ENCODE assay signal across 15 cellular contexts in the genomic region with DNA sequence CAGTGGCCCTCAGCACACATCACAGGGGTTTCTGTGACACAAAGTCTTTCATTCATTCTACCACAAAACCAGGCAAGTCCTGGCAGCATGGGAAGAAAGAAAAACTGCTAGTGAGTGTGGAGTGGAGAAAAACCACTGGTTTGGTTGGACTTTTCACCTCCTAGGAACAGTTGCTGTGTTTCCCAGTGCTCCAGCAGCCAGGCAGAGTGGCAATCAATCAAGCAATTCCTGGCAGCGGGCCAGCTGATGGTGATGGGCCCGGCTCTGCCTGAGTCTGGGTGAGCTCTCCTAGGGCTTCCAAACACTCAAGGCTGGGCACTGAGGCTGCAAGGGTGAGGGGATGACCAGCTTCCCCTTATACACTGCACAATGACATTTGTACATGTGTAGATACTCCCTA.
A peak's percentile ranks its signal among the peaks of the same experiment; 100 is the strongest.
DNase-seq lines count a peak whose midpoint lies in the region; ATAC-seq and TF ChIP-seq lines count a peak whose summit lies in the region.
"Had no signal": no experiment of that assay in that cellular context is flagged by ENCODE, and none has a peak within 500 bp of the region (broad histone marks: within the 10 kb centered on the region; RNA-seq: fewer than 3 reads in every experiment).

No MANE protein-coding gene starts in this region.

- ATAC-seq in body of pancreas (peak; percentile 51), omental fat pad (ENCODE audit: low FRiP score) (no peak), GM19455 (IDR thresholded peaks at IDR 0.05; ENCODE audit: unreplicated experiment) (no peak)

- peaks cover 20% of the 10 kb centered on the region for H3K4me1 ChIP-seq in body of pancreas
- peaks cover 0 to 7% (median 0%) of the 10 kb centered on the region in 4 donors for H3K4me1 ChIP-seq in esophagus muscularis mucosa
- H3K4me1 ChIP-seq: HAP-1 had no signal

- H3K27ac ChIP-seq in body of pancreas (peak overlapping the region in 2 of 4 donors; percentile 17 to 38), esophagus muscularis mucosa (replicated peaks in 1 of 4) (no peak overlapping the region)

- DNase-seq in COLO668 (lab: John Stamatoyannopoulos, UW; ENCODE audit: unreplicated experiment) (peak; percentile 89), NCI-H345 (lab: John Stamatoyannopoulos, UW) (peak; percentile 90), body of pancreas (peak; percentile 71 to 86 (median 74)), omental fat pad (ENCODE audit: low spot score) (no peak), esophagus muscularis mucosa (ENCODE audit: extremely low spot score) (no peak), AG08395 (ENCODE audit: low spot score) (no peak)
- DNase-seq in Jurkat, Clone E6-1 (ENCODE audit: low read depth, low spot score), result peak; percentile 1
- DNase-seq: activated B cell treated with CpG ODN at 0.5 μM for 24 hours; caudate nucleus; effector CD8-positive, alpha-beta T cell; hippocampal formation; kidney glomerular epithelial cell; T-helper 2 cell had no signal

- intact Hi-C loops in body of pancreas (cut with DNase I) (no loop called here), esophagus muscularis mucosa (cut with DNase I) (no loop called here)

- TF ChIP-seq CTCF in body of pancreas (IDR thresholded peaks at IDR 0.05), result no peak
- no peak for TF ChIP-seq CTCF in omental fat pad (IDR thresholded peaks at IDR 0.05)
- TF ChIP-seq CTCF in esophagus muscularis mucosa (IDR thresholded peaks at IDR 0.05), result no peak

- no peak for TF ChIP-seq POLR2A in body of pancreas (IDR thresholded peaks at IDR 0.05)
- TF ChIP-seq POLR2A in esophagus muscularis mucosa (IDR thresholded peaks at IDR 0.05; ENCODE audit: low read depth), result no peak

- H3K36me3 ChIP-seq in body of pancreas (replicated peaks in 1 of 2; ENCODE audit: insufficient read depth in 1 of 2, low read depth in 2 of 2) (no peaks in the 10 kb centered on the region), esophagus muscularis mucosa (peaks cover 0 to 9% (median 0%) of the 10 kb centered on the region in 4 donors)
- H3K36me3 ChIP-seq: HAP-1 had no signal

- H3K4me3 ChIP-seq in Jurkat, Clone E6-1 (ENCODE audit: low read length), result no peak overlapping the region
- H3K4me3 ChIP-seq in body of pancreas (no peak overlapping the region), esophagus muscularis mucosa (no peak overlapping the region)
- H3K4me3 ChIP-seq: HAP-1 had no signal

- H3K27me3 ChIP-seq in body of pancreas, result no peaks in the 10 kb centered on the region
- no peaks in the 10 kb centered on the region for H3K27me3 ChIP-seq in esophagus muscularis mucosa

- no peaks in the 10 kb centered on the region for H3K9me3 ChIP-seq in body of pancreas
- peaks cover 0 to 5% (median 0%) of the 10 kb centered on the region in 4 donors for H3K9me3 ChIP-seq in esophagus muscularis mucosa
- H3K9me3 ChIP-seq: HAP-1 had no signal

- 9 to 27% methylated on average over 2 of the region's 2 CpGs for WGBS in body of pancreas, 2 donors
- whole genome bisulfite sequencing in esophagus muscularis mucosa, result 44% methylated on average over 2 of the region's 2 CpGs

- TF ChIP-seq EP300 in esophagus muscularis mucosa (IDR thresholded peaks at IDR 0.05), result no peak

Comparison
In these comparisons a context has a peak if more than half of its experiments do, and no peak if none do; other contexts are left out.
1. DNase-seq: peak in COLO668 (single experiment), Jurkat, Clone E6-1 (single experiment), NCI-H345 (single experiment) and body of pancreas (4 of 4); none in omental fat pad (single experiment), esophagus muscularis mucosa (single experiment) and AG08395 (single experiment).